9 cellular contexts compared by ENCODE assay signal in the genomic region with DNA sequence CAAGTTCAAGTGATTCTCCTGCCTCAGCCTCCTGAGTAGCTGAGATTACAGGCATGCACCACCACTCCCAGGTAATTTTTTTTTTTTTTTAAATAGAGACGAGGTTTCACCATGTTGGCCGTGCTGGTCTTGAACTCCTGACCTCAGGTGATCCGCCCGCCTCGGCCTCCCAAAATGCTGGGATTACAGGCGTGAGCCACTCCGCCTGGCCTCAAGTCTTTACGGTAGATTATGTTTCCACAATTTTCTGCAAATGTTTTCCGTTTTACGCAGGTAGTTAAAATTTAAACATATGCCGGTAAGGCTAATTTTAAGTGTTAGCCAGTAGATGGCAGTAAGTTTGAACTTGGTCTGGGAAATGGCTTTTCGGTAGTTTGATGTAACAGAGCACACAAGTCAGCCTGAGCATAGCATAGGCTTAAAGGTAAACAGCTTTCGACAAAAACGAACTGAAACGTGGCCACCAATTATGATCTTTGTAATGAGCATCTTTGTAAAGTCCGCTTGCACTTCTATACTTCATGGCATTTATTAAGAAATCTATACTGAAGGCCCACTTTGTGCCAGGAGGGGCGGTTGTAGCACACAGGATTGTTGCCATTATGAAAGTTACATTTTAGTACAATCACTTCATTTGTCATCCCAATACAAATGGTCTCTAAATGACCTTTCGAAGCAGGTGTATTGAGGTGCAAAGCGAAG. TPM values are rescaled to one million over a fixed set of nuclear protein-coding genes. Genes with fewer than 3 reads are reported as not detected.
A peak's percentile ranks its signal among the peaks of the same experiment; 100 is the strongest.
DNase-seq lines count a peak whose midpoint lies in the region; ATAC-seq, FAIRE-seq and TF ChIP-seq lines count a peak whose summit lies in the region.
"Had no signal": no experiment of that assay in that cellular context is flagged by ENCODE, and none has a peak within 500 bp of the region (broad histone marks: within the 10 kb centered on the region; RNA-seq: fewer than 3 reads in every experiment).

No MANE protein-coding gene starts in this region.

- peak overlapping the region in 1 of 2 donors; percentile 27 for H3K4me3 Mint-ChIP-seq in stimulated activated naive CD8-positive, alpha-beta T cell treated with anti-CD3 and anti-CD28 coated beads, Interleukin-15, amount 100 ng/mL, for 72 hours

- no peak overlapping the region for H3K27ac Mint-ChIP-seq in stimulated activated naive CD8-positive, alpha-beta T cell treated with anti-CD3 and anti-CD28 coated beads, Interleukin-15, amount 100 ng/mL, for 72 hours

- peaks cover 14% of the 10 kb centered on the region for H3K4me1 Mint-ChIP-seq in stimulated activated naive CD8-positive, alpha-beta T cell treated with anti-CD3 and anti-CD28 coated beads, Interleukin-15, amount 100 ng/mL, for 72 hours

- in situ Hi-C loops in astrocyte of the cerebellum (cut with HindIII; ENCODE audit: low sequenced_read_pairs), result loop anchor here (10.0 kb wide), 1 partner anchor 546 kb away; no protein-coding TSS in a partner anchor

- H3K27me3 Mint-ChIP-seq in stimulated activated naive CD8-positive, alpha-beta T cell treated with anti-CD3 and anti-CD28 coated beads, Interleukin-15, amount 100 ng/mL, for 72 hours, result no peaks in the 10 kb centered on the region

- DNase-seq in GDM1 (lab: John Stamatoyannopoulos, UW), result peak; percentile 39
- peak; percentile 48 for DNase-seq in NCI-H460 (ENCODE audit: extremely low read depth, low read depth)
- peak; percentile 58 for DNase-seq in astrocyte of the cerebellum (ENCODE audit: low read depth)
- peak; percentile 81 for DNase-seq in iPS-NIHi11 (ENCODE audit: low spot score)
- DNase-seq in stimulated activated naive CD8-positive, alpha-beta T cell treated with anti-CD3 and anti-CD28 coated beads, Interleukin-15, amount 100 ng/mL, for 72 hours, result peak in 1 of 2 donors; percentile 7
- DNase-seq in activated CD8-positive, alpha-beta memory T cell treated with anti-CD3 and anti-CD28 coated beads, Interleukin-2, amount 50 U/mL, for 4 hours, result no peak

- H3K4me3 ChIP-seq in astrocyte of the cerebellum (ENCODE audit: low read depth, low read length), result no peak overlapping the region

- TF ChIP-seq CTCF in astrocyte of the cerebellum (IDR thresholded peaks at IDR 0.05; ENCODE audit: low read depth, low read length, missing control alignments), result peak; percentile 59

- peak; percentile 68 for ATAC-seq in HG02759 (IDR thresholded peaks at IDR 0.05; ENCODE audit: unreplicated experiment)
- peak; percentile 70 for ATAC-seq in stimulated activated naive CD8-positive, alpha-beta T cell treated with anti-CD3 and anti-CD28 coated beads, Interleukin-15, amount 100 ng/mL, for 72 hours

- peaks cover 0 to 10% of the 10 kb centered on the region in 2 donors for H3K9me3 Mint-ChIP-seq in stimulated activated naive CD8-positive, alpha-beta T cell treated with anti-CD3 and anti-CD28 coated beads, Interleukin-15, amount 100 ng/mL, for 72 hours

- peak; percentile 96 for FAIRE-seq in A204.1 (lab: Jason Lieb, UNC)

RNA-seq across cellular contexts. Expression of a gene that starts 31.1 kb away (rescaled TPM):
- total RNA-seq in NCI-H460 (2014; rRNA removed; shearing (Covaris generic)), result not detected in 2 replicates
- polyA plus RNA-seq in NCI-H460 (2014; cell fraction: nucleus; rRNA removed), result not detected in 2 replicates
- total RNA-seq: skeletal muscle tissue had no signal
